ENCODE assay signal across 9 cellular contexts in the genomic region with DNA sequence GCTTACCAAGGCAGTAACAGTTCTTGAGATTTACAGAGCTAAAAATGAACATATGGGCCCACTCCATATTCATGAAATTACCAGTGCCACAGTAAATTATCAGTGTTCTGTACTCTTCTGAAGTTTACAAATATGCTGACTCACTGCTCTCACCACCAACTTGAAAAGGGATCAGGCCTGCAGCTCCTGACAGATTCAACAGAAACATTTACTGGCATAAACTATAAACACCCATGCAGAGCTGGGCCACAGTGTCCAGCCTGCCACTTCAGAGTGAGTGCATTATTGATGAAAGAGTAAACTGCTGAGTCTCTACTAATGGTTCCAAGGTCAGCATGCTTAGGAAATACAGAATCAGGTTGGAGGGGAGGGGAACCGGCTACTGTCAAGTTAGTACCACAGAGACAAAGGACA.
DNase-seq lines count a peak whose midpoint lies in the region; ATAC-seq and TF ChIP-seq lines count a peak whose summit lies in the region.
"Had no signal": no experiment of that assay in that cellular context is flagged by ENCODE, and none has a peak within 500 bp of the region (broad histone marks: within the 10 kb centered on the region; RNA-seq: fewer than 3 reads in every experiment).

No MANE protein-coding gene starts in this region.

- H3K27me3 ChIP-seq in GM23338 (ENCODE audit: insufficient read depth) (no peaks in the 10 kb centered on the region), psoas muscle (ENCODE audit: insufficient read depth in 3 of 3, low read length in 2 of 3) (no peaks in the 10 kb centered on the region)

- TF ChIP-seq CTCF in GM23338 (conservative IDR thresholded peaks at IDR 0.05; ENCODE audit: low read depth in 2 of 2) (no peak), psoas muscle (IDR thresholded peaks at IDR 0.05) (no peak)

- H3F3A ChIP-seq in GM23338 (replicated peaks; ENCODE audit: low read depth), result no peaks in the 10 kb centered on the region

- H3K36me3 ChIP-seq in GM23338 (ENCODE audit: insufficient read depth) (no peaks in the 10 kb centered on the region), psoas muscle (ENCODE audit: insufficient read depth in 1 of 2, low read depth in 1 of 2) (peaks cover 3 to 8% of the 10 kb centered on the region in 2 donors)

- H3K4me2 ChIP-seq in GM23338, result no peak overlapping the region

- H3K27me3 Mint-ChIP-seq in GM23338 (ENCODE audit: insufficient read depth, low read depth, poor library complexity), result no peaks in the 10 kb centered on the region

- peaks cover 24% of the 10 kb centered on the region; the same call in 2 of the 3 replicates for H3K4me1 Mint-ChIP-seq in GM23338

- H3K9me3 ChIP-seq in psoas muscle, result no peaks in the 10 kb centered on the region

- peaks cover 11% of the 10 kb centered on the region; the same call in 2 of the 3 replicates for H3K36me3 Mint-ChIP-seq in GM23338 (ENCODE audit: low read depth)

- WGBS in psoas muscle, 3 donors, result 62 to 69% (median 68%) methylated on average over 1 of the region's 1 CpG

- no peaks in the 10 kb centered on the region for H3K79me2 ChIP-seq in GM23338 (replicated peaks; ENCODE audit: insufficient read depth)

- H3K4me3 ChIP-seq in GM23338 (no peak overlapping the region), psoas muscle (no peak overlapping the region)

- H3K4me1 ChIP-seq in GM23338 (ENCODE audit: insufficient read depth), result no peaks in the 10 kb centered on the region
- peaks cover 52% of the 10 kb centered on the region for H3K4me1 ChIP-seq in psoas muscle

- intact Hi-C loops in psoas muscle (cut with DNase I), result no loop called here

- H4K20me1 ChIP-seq in GM23338 (replicated peaks; ENCODE audit: insufficient read depth), result no peaks in the 10 kb centered on the region

- H3K27ac ChIP-seq in GM23338 (ENCODE audit: low read depth) (no peak overlapping the region; the same call in 1 of the 2 replicates), psoas muscle (peak overlapping the region; percentile 60)

- H3K4me3 Mint-ChIP-seq in GM23338, result no peak overlapping the region

- no peak for DNase-seq in GM23338 (ENCODE audit: low spot score)
- DNase-seq in SW480 (ENCODE audit: low spot score), result peak; percentile 10
- DNase-seq in fibroblast of the conjunctiva (ENCODE audit: low read depth), result peak; percentile 37
- DNase-seq in psoas muscle, result no peak
- no peak for DNase-seq in GDM1 (lab: John Stamatoyannopoulos, UW)
- DNase-seq in D341Med (ENCODE audit: low spot score), result no peak
- no peak for DNase-seq in NCI-H446 (lab: John Stamatoyannopoulos, UW)
- no peak for DNase-seq in NCI-H2081 (lab: John Stamatoyannopoulos, UW)
- DNase-seq: NCI-H1694 treated with DMSO at 0.1 percent for 48 hours had no signal

- ATAC-seq in GM23338 (no peak), psoas muscle (peak; percentile 39 to 63 (median 49))

- H2AFZ ChIP-seq in GM23338, result no peak overlapping the region

- no peaks in the 10 kb centered on the region for H3K9me3 Mint-ChIP-seq in GM23338

- peak overlapping the region; percentile 80 for H3K27ac Mint-ChIP-seq in GM23338

- H3K9me2 ChIP-seq in GM23338 (ENCODE audit: insufficient read depth), result no peaks in the 10 kb centered on the region

TF ChIP-seq in GM23338, 12 proteins besides CTCF, POLR2A, EP300 and RAD21 (continues in another document):
- no peak for TF ChIP-seq EZH2 (IDR thresholded peaks at IDR 0.05; ENCODE audit: low read depth, unreplicated experiment)
- TF ChIP-seq, protein P1, sequence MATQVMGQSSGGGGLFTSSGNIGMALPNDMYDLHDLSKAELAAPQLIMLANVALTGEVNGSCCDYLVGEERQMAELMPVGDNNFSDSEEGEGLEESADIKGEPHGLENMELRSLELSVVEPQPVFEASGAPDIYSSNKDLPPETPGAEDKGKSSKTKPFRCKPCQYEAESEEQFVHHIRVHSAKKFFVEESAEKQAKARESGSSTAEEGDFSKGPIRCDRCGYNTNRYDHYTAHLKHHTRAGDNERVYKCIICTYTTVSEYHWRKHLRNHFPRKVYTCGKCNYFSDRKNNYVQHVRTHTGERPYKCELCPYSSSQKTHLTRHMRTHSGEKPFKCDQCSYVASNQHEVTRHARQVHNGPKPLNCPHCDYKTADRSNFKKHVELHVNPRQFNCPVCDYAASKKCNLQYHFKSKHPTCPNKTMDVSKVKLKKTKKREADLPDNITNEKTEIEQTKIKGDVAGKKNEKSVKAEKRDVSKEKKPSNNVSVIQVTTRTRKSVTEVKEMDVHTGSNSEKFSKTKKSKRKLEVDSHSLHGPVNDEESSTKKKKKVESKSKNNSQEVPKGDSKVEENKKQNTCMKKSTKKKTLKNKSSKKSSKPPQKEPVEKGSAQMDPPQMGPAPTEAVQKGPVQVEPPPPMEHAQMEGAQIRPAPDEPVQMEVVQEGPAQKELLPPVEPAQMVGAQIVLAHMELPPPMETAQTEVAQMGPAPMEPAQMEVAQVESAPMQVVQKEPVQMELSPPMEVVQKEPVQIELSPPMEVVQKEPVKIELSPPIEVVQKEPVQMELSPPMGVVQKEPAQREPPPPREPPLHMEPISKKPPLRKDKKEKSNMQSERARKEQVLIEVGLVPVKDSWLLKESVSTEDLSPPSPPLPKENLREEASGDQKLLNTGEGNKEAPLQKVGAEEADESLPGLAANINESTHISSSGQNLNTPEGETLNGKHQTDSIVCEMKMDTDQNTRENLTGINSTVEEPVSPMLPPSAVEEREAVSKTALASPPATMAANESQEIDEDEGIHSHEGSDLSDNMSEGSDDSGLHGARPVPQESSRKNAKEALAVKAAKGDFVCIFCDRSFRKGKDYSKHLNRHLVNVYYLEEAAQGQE (IDR thresholded peaks at IDR 0.05; ENCODE audit: unreplicated experiment), result no peak
- no peak for TF ChIP-seq EZH2phosphoT487 (IDR thresholded peaks at IDR 0.05; ENCODE audit: unreplicated experiment)
- TF ChIP-seq ZNF114 (CRISPR knock-in tag; IDR thresholded peaks at IDR 0.05), result no peak
- no peak for TF ChIP-seq STAT1 (IDR thresholded peaks at IDR 0.05; ENCODE audit: unreplicated experiment)
- TF ChIP-seq ZNF331 (CRISPR knock-in tag; IDR thresholded peaks at IDR 0.05; ENCODE audit: low read depth), result no peak
- TF ChIP-seq, protein P2, sequence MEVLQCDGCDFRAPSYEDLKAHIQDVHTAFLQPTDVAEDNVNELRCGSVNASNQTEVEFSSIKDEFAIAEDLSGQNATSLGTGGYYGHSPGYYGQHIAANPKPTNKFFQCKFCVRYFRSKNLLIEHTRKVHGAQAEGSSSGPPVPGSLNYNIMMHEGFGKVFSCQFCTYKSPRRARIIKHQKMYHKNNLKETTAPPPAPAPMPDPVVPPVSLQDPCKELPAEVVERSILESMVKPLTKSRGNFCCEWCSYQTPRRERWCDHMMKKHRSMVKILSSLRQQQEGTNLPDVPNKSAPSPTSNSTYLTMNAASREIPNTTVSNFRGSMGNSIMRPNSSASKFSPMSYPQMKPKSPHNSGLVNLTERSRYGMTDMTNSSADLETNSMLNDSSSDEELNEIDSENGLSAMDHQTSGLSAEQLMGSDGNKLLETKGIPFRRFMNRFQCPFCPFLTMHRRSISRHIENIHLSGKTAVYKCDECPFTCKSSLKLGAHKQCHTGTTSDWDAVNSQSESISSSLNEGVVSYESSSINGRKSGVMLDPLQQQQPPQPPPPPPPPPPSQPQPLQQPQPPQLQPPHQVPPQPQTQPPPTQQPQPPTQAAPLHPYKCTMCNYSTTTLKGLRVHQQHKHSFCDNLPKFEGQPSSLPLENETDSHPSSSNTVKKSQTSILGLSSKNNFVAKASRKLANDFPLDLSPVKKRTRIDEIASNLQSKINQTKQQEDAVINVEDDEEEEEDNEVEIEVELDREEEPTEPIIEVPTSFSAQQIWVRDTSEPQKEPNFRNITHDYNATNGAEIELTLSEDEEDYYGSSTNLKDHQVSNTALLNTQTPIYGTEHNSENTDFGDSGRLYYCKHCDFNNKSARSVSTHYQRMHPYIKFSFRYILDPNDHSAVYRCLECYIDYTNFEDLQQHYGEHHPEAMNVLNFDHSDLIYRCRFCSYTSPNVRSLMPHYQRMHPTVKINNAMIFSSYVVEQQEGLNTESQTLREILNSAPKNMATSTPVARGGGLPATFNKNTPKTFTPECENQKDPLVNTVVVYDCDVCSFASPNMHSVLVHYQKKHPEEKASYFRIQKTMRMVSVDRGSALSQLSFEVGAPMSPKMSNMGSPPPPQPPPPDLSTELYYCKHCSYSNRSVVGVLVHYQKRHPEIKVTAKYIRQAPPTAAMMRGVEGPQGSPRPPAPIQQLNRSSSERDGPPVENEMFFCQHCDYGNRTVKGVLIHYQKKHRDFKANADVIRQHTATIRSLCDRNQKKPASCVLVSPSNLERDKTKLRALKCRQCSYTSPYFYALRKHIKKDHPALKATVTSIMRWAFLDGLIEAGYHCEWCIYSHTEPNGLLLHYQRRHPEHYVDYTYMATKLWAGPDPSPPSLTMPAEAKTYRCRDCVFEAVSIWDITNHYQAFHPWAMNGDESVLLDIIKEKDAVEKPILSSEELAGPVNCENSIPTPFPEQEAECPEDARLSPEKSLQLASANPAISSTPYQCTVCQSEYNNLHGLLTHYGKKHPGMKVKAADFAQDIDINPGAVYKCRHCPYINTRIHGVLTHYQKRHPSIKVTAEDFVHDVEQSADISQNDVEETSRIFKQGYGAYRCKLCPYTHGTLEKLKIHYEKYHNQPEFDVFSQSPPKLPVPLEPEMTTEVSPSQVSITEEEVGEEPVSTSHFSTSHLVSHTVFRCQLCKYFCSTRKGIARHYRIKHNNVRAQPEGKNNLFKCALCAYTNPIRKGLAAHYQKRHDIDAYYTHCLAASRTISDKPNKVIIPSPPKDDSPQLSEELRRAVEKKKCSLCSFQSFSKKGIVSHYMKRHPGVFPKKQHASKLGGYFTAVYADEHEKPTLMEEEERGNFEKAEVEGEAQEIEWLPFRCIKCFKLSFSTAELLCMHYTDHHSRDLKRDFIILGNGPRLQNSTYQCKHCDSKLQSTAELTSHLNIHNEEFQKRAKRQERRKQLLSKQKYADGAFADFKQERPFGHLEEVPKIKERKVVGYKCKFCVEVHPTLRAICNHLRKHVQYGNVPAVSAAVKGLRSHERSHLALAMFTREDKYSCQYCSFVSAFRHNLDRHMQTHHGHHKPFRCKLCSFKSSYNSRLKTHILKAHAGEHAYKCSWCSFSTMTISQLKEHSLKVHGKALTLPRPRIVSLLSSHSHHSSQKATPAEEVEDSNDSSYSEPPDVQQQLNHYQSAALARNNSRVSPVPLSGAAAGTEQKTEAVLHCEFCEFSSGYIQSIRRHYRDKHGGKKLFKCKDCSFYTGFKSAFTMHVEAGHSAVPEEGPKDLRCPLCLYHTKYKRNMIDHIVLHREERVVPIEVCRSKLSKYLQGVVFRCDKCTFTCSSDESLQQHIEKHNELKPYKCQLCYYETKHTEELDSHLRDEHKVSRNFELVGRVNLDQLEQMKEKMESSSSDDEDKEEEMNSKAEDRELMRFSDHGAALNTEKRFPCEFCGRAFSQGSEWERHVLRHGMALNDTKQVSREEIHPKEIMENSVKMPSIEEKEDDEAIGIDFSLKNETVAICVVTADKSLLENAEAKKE (CRISPR knock-in tag; IDR thresholded peaks at IDR 0.05), result no peak
- TF ChIP-seq CREB1 (CRISPR knock-in tag; IDR thresholded peaks at IDR 0.05; ENCODE audit: low read depth), result no peak
- no peak for TF ChIP-seq NANOG (IDR thresholded peaks at IDR 0.05; ENCODE audit: borderline replicate concordance)
- TF ChIP-seq POLR2AphosphoS5 (IDR thresholded peaks at IDR 0.05; ENCODE audit: low read depth), result no peak
- no peak for TF ChIP-seq JUNB (IDR thresholded peaks at IDR 0.05; ENCODE audit: unreplicated experiment)

Comparison
In these comparisons a context has a peak if more than half of its experiments do, and no peak if none do; other contexts are left out.
1. DNase-seq: peak in SW480 (single experiment) and fibroblast of the conjunctiva (single experiment); none in GM23338 (single experiment), psoas muscle (0 of 2), GDM1 (single experiment), D341Med (single experiment), NCI-H446 (0 of 2) and NCI-H2081 (0 of 2).